Comparison of ENCODE assay signal across 1 cellular context in genomic region chr2:55111230-55111569, GRCh38.
TF ChIP-seq lines count a peak whose summit lies in the region.

No MANE protein-coding gene starts in this region.

TF ChIP-seq in H1, 55 proteins besides CTCF, POLR2A, EP300 and RAD21 (continued from another document):
- no peak for TF ChIP-seq ATF2 (IDR thresholded peaks at IDR 0.05; ENCODE audit: low read length)
- no peak for TF ChIP-seq CTBP2 (IDR thresholded peaks at IDR 0.05; ENCODE audit: borderline replicate concordance, insufficient read depth, insufficient read length, low read length)
- no peak for TF ChIP-seq MAFK (IDR thresholded peaks at IDR 0.05; ENCODE audit: low read depth, low read length)
- TF ChIP-seq NANOG (IDR thresholded peaks at IDR 0.05; ENCODE audit: insufficient read depth, low read depth, low read length, poor library complexity, severe bottlenecking): no peak
- no peak for TF ChIP-seq SIN3A (conservative IDR thresholded peaks at IDR 0.05 in 1 of 2, IDR thresholded peaks at IDR 0.05 in 1 of 2; ENCODE audit: low read depth in 1 of 2, low read length in 2 of 2)
TF ChIP-seq in H1: peak in this region for 0.
